Comparison of ENCODE assay signal across 1 cellular context in genomic region chr13:102599451-102600012, GRCh38.
TF ChIP-seq lines count a peak whose summit lies in the region.

No MANE protein-coding gene starts in this region.

TF ChIP-seq in GM23338, 12 proteins besides CTCF, POLR2A, EP300 and RAD21 (continued from another document):
- TF ChIP-seq ZNF331 (CRISPR knock-in tag; IDR thresholded peaks at IDR 0.05; ENCODE audit: low read depth) (no peak), ZNF114 (CRISPR knock-in tag; IDR thresholded peaks at IDR 0.05) (no peak), EZH2phosphoT487 (IDR thresholded peaks at IDR 0.05; ENCODE audit: unreplicated experiment) (no peak), POLR2AphosphoS5 (IDR thresholded peaks at IDR 0.05; ENCODE audit: low read depth) (no peak), JUNB (IDR thresholded peaks at IDR 0.05; ENCODE audit: unreplicated experiment) (no peak), CREB1 (CRISPR knock-in tag; IDR thresholded peaks at IDR 0.05; ENCODE audit: low read depth) (no peak), EZH2 (IDR thresholded peaks at IDR 0.05; ENCODE audit: low read depth, unreplicated experiment) (no peak), STAT1 (IDR thresholded peaks at IDR 0.05; ENCODE audit: unreplicated experiment) (no peak)
- TF ChIP-seq, protein P1, sequence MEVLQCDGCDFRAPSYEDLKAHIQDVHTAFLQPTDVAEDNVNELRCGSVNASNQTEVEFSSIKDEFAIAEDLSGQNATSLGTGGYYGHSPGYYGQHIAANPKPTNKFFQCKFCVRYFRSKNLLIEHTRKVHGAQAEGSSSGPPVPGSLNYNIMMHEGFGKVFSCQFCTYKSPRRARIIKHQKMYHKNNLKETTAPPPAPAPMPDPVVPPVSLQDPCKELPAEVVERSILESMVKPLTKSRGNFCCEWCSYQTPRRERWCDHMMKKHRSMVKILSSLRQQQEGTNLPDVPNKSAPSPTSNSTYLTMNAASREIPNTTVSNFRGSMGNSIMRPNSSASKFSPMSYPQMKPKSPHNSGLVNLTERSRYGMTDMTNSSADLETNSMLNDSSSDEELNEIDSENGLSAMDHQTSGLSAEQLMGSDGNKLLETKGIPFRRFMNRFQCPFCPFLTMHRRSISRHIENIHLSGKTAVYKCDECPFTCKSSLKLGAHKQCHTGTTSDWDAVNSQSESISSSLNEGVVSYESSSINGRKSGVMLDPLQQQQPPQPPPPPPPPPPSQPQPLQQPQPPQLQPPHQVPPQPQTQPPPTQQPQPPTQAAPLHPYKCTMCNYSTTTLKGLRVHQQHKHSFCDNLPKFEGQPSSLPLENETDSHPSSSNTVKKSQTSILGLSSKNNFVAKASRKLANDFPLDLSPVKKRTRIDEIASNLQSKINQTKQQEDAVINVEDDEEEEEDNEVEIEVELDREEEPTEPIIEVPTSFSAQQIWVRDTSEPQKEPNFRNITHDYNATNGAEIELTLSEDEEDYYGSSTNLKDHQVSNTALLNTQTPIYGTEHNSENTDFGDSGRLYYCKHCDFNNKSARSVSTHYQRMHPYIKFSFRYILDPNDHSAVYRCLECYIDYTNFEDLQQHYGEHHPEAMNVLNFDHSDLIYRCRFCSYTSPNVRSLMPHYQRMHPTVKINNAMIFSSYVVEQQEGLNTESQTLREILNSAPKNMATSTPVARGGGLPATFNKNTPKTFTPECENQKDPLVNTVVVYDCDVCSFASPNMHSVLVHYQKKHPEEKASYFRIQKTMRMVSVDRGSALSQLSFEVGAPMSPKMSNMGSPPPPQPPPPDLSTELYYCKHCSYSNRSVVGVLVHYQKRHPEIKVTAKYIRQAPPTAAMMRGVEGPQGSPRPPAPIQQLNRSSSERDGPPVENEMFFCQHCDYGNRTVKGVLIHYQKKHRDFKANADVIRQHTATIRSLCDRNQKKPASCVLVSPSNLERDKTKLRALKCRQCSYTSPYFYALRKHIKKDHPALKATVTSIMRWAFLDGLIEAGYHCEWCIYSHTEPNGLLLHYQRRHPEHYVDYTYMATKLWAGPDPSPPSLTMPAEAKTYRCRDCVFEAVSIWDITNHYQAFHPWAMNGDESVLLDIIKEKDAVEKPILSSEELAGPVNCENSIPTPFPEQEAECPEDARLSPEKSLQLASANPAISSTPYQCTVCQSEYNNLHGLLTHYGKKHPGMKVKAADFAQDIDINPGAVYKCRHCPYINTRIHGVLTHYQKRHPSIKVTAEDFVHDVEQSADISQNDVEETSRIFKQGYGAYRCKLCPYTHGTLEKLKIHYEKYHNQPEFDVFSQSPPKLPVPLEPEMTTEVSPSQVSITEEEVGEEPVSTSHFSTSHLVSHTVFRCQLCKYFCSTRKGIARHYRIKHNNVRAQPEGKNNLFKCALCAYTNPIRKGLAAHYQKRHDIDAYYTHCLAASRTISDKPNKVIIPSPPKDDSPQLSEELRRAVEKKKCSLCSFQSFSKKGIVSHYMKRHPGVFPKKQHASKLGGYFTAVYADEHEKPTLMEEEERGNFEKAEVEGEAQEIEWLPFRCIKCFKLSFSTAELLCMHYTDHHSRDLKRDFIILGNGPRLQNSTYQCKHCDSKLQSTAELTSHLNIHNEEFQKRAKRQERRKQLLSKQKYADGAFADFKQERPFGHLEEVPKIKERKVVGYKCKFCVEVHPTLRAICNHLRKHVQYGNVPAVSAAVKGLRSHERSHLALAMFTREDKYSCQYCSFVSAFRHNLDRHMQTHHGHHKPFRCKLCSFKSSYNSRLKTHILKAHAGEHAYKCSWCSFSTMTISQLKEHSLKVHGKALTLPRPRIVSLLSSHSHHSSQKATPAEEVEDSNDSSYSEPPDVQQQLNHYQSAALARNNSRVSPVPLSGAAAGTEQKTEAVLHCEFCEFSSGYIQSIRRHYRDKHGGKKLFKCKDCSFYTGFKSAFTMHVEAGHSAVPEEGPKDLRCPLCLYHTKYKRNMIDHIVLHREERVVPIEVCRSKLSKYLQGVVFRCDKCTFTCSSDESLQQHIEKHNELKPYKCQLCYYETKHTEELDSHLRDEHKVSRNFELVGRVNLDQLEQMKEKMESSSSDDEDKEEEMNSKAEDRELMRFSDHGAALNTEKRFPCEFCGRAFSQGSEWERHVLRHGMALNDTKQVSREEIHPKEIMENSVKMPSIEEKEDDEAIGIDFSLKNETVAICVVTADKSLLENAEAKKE (CRISPR knock-in tag; IDR thresholded peaks at IDR 0.05) = no peak
